11 cellular contexts compared by ENCODE assay signal in genomic region chr5:145855842-145856267, GRCh38. TPM values are rescaled to one million over a fixed set of nuclear protein-coding genes. Genes with fewer than 3 reads are reported as not detected.
DNase-seq lines count a peak whose midpoint lies in the region; TF ChIP-seq lines count a peak whose summit lies in the region.
"Had no signal": no experiment of that assay in that cellular context is flagged by ENCODE, and none has a peak within 500 bp of the region (broad histone marks: within the 10 kb centered on the region; RNA-seq: fewer than 3 reads in every experiment).

No MANE protein-coding gene starts in this region.

- no peak overlapping the region for H2BK120ac ChIP-seq in H9 (ENCODE audit: low read depth, low read length, poor library complexity, severe bottlenecking)

- H3K27me3 Mint-ChIP-seq in H9 (ENCODE audit: low read depth), result peaks cover 1% of the 10 kb centered on the region; the same call in 1 of the 2 replicates

- H3K4me1 ChIP-seq in H9 (ENCODE audit: insufficient read depth, low read length), result peaks cover 5% of the 10 kb centered on the region; the same call in 1 of the 2 replicates
- H3K4me1 ChIP-seq in sigmoid colon, result peaks cover 0 to 16% (median 8%) of the 10 kb centered on the region in 4 donors

- H3K27ac ChIP-seq in H9 (ENCODE audit: insufficient read length, low read depth, low read length), result no peak overlapping the region
- peak overlapping the region; percentile 49 to 78 (median 72) for H3K27ac ChIP-seq in sigmoid colon

- H3K4me3 Mint-ChIP-seq in H9, result peak overlapping the region; percentile 71 to 77
- H3K4me3 Mint-ChIP-seq: T-helper 1 cell treated with Interleukin-12 subunit alpha and Interleukin-12 subunit beta and Interleukin-4 antibody, amounts not matched to agents 30 μg/mL and 1 μg/mL, for 36 hours had no signal

- TF ChIP-seq POLR2A in sigmoid colon (IDR thresholded peaks at IDR 0.05), result no peak

- no CpG with 5 or more reads among the region's 4 CpGs for WGBS in H9 (ENCODE audit: extremely low coverage, insufficient read length, low lambda C conversion rate)
- WGBS in sigmoid colon, 2 donors, result 9 to 54% methylated on average over 4 of the region's 4 CpGs

- H2AFZ ChIP-seq in H9 (ENCODE audit: low read length), result peak overlapping the region; percentile 1

- no peaks in the 10 kb centered on the region for H3K79me2 ChIP-seq in H9 (ENCODE audit: insufficient read depth, low read length)

- DNase-seq in H9, result no peak
- peak; percentile 26 for DNase-seq in amniotic epithelial cell (ENCODE audit: low read depth)
- no peak for DNase-seq in sigmoid colon
- no peak for DNase-seq in hypothalamus (lab: John Stamatoyannopoulos, UW)
- no peak for DNase-seq in activated T-cell treated with anti-CD3 and anti-CD28 coated beads, Interleukin-2, amount 50 U/mL, for 1 hour
- DNase-seq in SKM-1 (lab: John Stamatoyannopoulos, UW; ENCODE audit: unreplicated experiment), result no peak
- DNase-seq in NCI-H446 treated with DMSO at 0.1 percent for 48 hours (lab: John Stamatoyannopoulos, UW), result no peak
- DNase-seq: NCI-H146 had no signal

- H2BK5ac ChIP-seq in H9 (ENCODE audit: insufficient read length, low read length), result no peak overlapping the region

- H3K23me2 ChIP-seq in H9 (ENCODE audit: insufficient read length, low read depth, low read length, poor library complexity, severe bottlenecking), result peaks cover 4% of the 10 kb centered on the region

- H3K36me3 ChIP-seq in sigmoid colon, result no peaks in the 10 kb centered on the region

- H3K9me3 Mint-ChIP-seq in H9, result no peaks in the 10 kb centered on the region; a peak in 1 of 5 replicates
- H3K9me3 Mint-ChIP-seq: T-helper 1 cell treated with Interleukin-12 subunit alpha and Interleukin-12 subunit beta and Interleukin-4 antibody, amounts not matched to agents 30 μg/mL and 1 μg/mL, for 36 hours had no signal

- H3K56ac ChIP-seq in H9 (ENCODE audit: insufficient read length, low read depth, low read length), result no peak overlapping the region

- no peak overlapping the region for H4K8ac ChIP-seq in H9 (replicated peaks; ENCODE audit: insufficient read length, low read depth, low read length)

- no peaks in the 10 kb centered on the region for H4K20me1 ChIP-seq in H9 (ENCODE audit: control insufficient read depth, insufficient read depth, insufficient read length)

- H3K23ac ChIP-seq in H9 (ENCODE audit: insufficient read length, low read depth, low read length), result no peak overlapping the region

- H3K4me1 Mint-ChIP-seq in H9, result peaks cover 15 to 18% of the 10 kb centered on the region in 2 experiments

- peak overlapping the region; percentile 29 for H3K4me3 ChIP-seq in iPS-11a (ENCODE audit: low read depth, low read length)
- H3K4me3 ChIP-seq in sigmoid colon, result peak overlapping the region; percentile 31 to 54 (median 44)

- peak overlapping the region; percentile 74 for H3K18ac ChIP-seq in H9 (ENCODE audit: insufficient read length, low read depth, low read length)

- peak overlapping the region; percentile 75 for H3K4me2 ChIP-seq in H9 (ENCODE audit: insufficient read depth, insufficient read length, low read length)

- H2BK15ac ChIP-seq in H9 (ENCODE audit: low read depth, low read length), result no peak overlapping the region

- H3K4ac ChIP-seq in H9 (ENCODE audit: low read depth, low read length), result no peak overlapping the region

- peak overlapping the region; percentile 55; the same call in 1 of the 2 replicates for H3K14ac ChIP-seq in H9 (ENCODE audit: insufficient read depth, low read length)

- H3K27me3 ChIP-seq in H9 (ENCODE audit: insufficient read depth, low read length) (no peaks in the 10 kb centered on the region), sigmoid colon (no peaks in the 10 kb centered on the region)

- no peaks in the 10 kb centered on the region for H3K36me3 Mint-ChIP-seq in H9 (ENCODE audit: insufficient read depth in 1 of 3, low read depth in 3 of 3)

- no peaks in the 10 kb centered on the region for H3K79me1 ChIP-seq in H9 (ENCODE audit: insufficient read depth, low read depth, low read length, poor library complexity, severe bottlenecking)

- intact Hi-C loops in sigmoid colon (cut with DNase I), result no loop called here

- H2BK12ac ChIP-seq in H9 (ENCODE audit: insufficient read length, low read depth, low read length), result no peak overlapping the region

- TF ChIP-seq EP300 in sigmoid colon (IDR thresholded peaks at IDR 0.05), result no peak

- H3K9me3 ChIP-seq in H9 (ENCODE audit: control insufficient read depth, low read depth, low read length), result no peaks in the 10 kb centered on the region
- H3K9me3 ChIP-seq in sigmoid colon, result no peaks in the 10 kb centered on the region

- H3T11ph ChIP-seq in H9 (ENCODE audit: low read length), result no peak overlapping the region

- no peak overlapping the region for H2BK20ac ChIP-seq in H9 (ENCODE audit: low read depth, low read length, poor library complexity, severe bottlenecking)

- H2AK5ac ChIP-seq in H9 (ENCODE audit: insufficient read length, low read length), result no peak overlapping the region

- TF ChIP-seq CTCF in H9 (conservative IDR thresholded peaks at IDR 0.05) (no peak), sigmoid colon (IDR thresholded peaks at IDR 0.05) (no peak)

- H3K9ac ChIP-seq in H9 (ENCODE audit: extremely low read depth, insufficient read length, low read length), result peak overlapping the region; percentile 33

- H4K91ac ChIP-seq in H9 (ENCODE audit: insufficient read length, low read depth, low read length), result no peak overlapping the region

- peak overlapping the region; percentile 58 to 86 (median 59) for H3K27ac Mint-ChIP-seq in H9
- H3K27ac Mint-ChIP-seq: T-helper 1 cell treated with Interleukin-12 subunit alpha and Interleukin-12 subunit beta and Interleukin-4 antibody, amounts not matched to agents 30 μg/mL and 1 μg/mL, for 36 hours had no signal

- no peak overlapping the region for H4K5ac ChIP-seq in H9 (ENCODE audit: insufficient read length, low read depth, low read length)

RNA-seq across cellular contexts. Expression of gene GRXCR2, which starts 17.0 kb away (rescaled TPM):
- not detected in 2 replicates for total RNA-seq in H9 (2021)
- total RNA-seq in sigmoid colon, result not detected
- polyA plus RNA-seq in sigmoid colon, result not detected
- total RNA-seq: pulmonary artery endothelial cell had no signal

RNA-seq across cellular contexts. Expression of gene PRELID2, which starts 20.7 kb away (rescaled TPM):
- total RNA-seq in H9 (2021) (10.4 and 13.2 TPM in 2 replicates), sigmoid colon (10 to 100 TPM in 3 of 4 donors, 1 to 10 TPM in 1; 7.1 to 19.9 (median 12.5) TPM)
- polyA plus RNA-seq in sigmoid colon, result 10 to 100 TPM; 38.8 to 62.5 (median 60.1) TPM
